Comparison of ENCODE assay signal across 17 cellular contexts in the genomic region with DNA sequence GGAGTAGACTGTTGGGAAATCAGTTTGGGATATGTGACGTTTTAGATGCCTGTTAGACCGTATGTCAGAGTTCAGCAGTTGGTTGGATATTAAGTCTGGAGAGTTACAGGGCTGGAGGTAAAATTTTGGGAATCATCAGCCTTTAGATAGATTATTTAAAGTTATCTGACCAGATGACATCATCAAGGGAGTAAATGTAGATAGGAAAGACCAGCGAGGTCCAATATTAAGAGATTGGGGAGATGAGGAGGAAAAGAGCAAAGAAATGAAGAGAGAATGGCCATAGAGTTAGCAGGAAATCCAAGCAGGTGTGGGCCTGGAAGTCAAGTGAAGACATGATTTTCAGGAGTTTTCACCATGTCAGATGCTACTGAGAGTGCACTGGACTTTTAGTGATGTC. TPM values are rescaled to one million over a fixed set of nuclear protein-coding genes. Genes with fewer than 3 reads are reported as not detected.
DNase-seq lines count a peak whose midpoint lies in the region; ATAC-seq, FAIRE-seq and TF ChIP-seq lines count a peak whose summit lies in the region.
"Had no signal": no experiment of that assay in that cellular context is flagged by ENCODE, and none has a peak within 500 bp of the region (broad histone marks: within the 10 kb centered on the region; RNA-seq: fewer than 3 reads in every experiment).

No MANE protein-coding gene starts in this region.

- H3K4me3 ChIP-seq in HepG2 (replicated peaks in 1 of 3; ENCODE audit: insufficient read depth in 1 of 3, low read depth in 2 of 3, low read length in 3 of 3) (no peak overlapping the region), right lobe of liver (no peak overlapping the region), OCI-LY7 (ENCODE audit: low read depth, low read length, poor library complexity, severe bottlenecking) (no peak overlapping the region), esophagus muscularis mucosa (no peak overlapping the region), mammary epithelial cell (replicated peaks in 1 of 3; ENCODE audit: insufficient read depth in 1 of 3, low read depth in 2 of 3, low read length in 3 of 3) (no peak overlapping the region)
- H3K4me3 ChIP-seq: HAP-1, MG63 had no signal

- H4K20me1 ChIP-seq in HepG2 (ENCODE audit: insufficient read depth, low read length) = no peaks in the 10 kb centered on the region
- peaks cover 7% of the 10 kb centered on the region; the same call in 1 of the 2 replicates for H4K20me1 ChIP-seq in OCI-LY7 (ENCODE audit: insufficient read depth, low read length)
- no peaks in the 10 kb centered on the region for H4K20me1 ChIP-seq in mammary epithelial cell (ENCODE audit: insufficient read depth, low read length)

- H3K9me2 ChIP-seq in OCI-LY7 (ENCODE audit: insufficient read depth, low read length) = no peaks in the 10 kb centered on the region

- no peak overlapping the region for H3K4me3 Mint-ChIP-seq in osteocyte (ENCODE audit: unreplicated experiment)

- peaks cover 0 to 14% of the 10 kb centered on the region in 2 experiments; a peak in 2 of 5 replicates for H3K36me3 ChIP-seq in HepG2 (replicated peaks in 1 of 2; ENCODE audit: control insufficient read depth in 1 of 2, insufficient read depth in 2 of 2, low read length in 2 of 2)
- H3K36me3 ChIP-seq in right lobe of liver = peaks cover 0 to 39% (median 7%) of the 10 kb centered on the region in 4 donors
- peaks cover 61% of the 10 kb centered on the region for H3K36me3 ChIP-seq in OCI-LY7 (ENCODE audit: insufficient read depth, low read length)
- H3K36me3 ChIP-seq in esophagus muscularis mucosa = peaks cover 20 to 55% (median 33%) of the 10 kb centered on the region in 4 donors
- H3K36me3 ChIP-seq in mammary epithelial cell (ENCODE audit: insufficient read depth, low read length) = peaks cover 26% of the 10 kb centered on the region

- H3K9me3 Mint-ChIP-seq in osteocyte (ENCODE audit: unreplicated experiment) = no peaks in the 10 kb centered on the region

- H3K27me3 ChIP-seq in HepG2 (ENCODE audit: control insufficient read depth in 1 of 2, insufficient read depth in 2 of 2, low read length in 2 of 2) (peaks cover 0 to 3% of the 10 kb centered on the region in 2 experiments; a peak in 1 of 5 replicates), right lobe of liver (no peaks in the 10 kb centered on the region), esophagus muscularis mucosa (no peaks in the 10 kb centered on the region), mammary epithelial cell (ENCODE audit: insufficient read depth, low read length) (no peaks in the 10 kb centered on the region)
- H3K27me3 ChIP-seq: MG63 had no signal

- H3K27ac ChIP-seq in HepG2 (ENCODE audit: extremely low read length, insufficient read depth, low read length) (no peak overlapping the region), right lobe of liver (no peak overlapping the region), OCI-LY7 (ENCODE audit: low read depth, low read length, poor library complexity, severe bottlenecking) (no peak overlapping the region), esophagus muscularis mucosa (replicated peaks in 1 of 4) (peak overlapping the region in 3 of 4 donors; percentile 26 to 30 (median 27)), mammary epithelial cell (ENCODE audit: insufficient read depth, low read depth, low read length) (no peak overlapping the region)

- no peak overlapping the region for H3K4me2 ChIP-seq in HepG2 (ENCODE audit: low read depth, low read length)
- H3K4me2 ChIP-seq in OCI-LY7 (ENCODE audit: low read length) = peak overlapping the region; percentile 2; the same call in 1 of the 2 replicates
- H3K4me2 ChIP-seq in mammary epithelial cell (ENCODE audit: insufficient read depth, low read depth, low read length) = no peak overlapping the region

- TF ChIP-seq CTCF in HepG2 (CRISPR knock-in tag; IDR thresholded peaks at IDR 0.05) (no peak), right lobe of liver (IDR thresholded peaks at IDR 0.05) (no peak), OCI-LY7 (conservative IDR thresholded peaks at IDR 0.05; ENCODE audit: low read length) (no peak), esophagus muscularis mucosa (IDR thresholded peaks at IDR 0.05) (no peak), osteocyte (IDR thresholded peaks at IDR 0.05) (no peak), mammary epithelial cell (conservative IDR thresholded peaks at IDR 0.05 in 1 of 2, IDR thresholded peaks at IDR 0.05 in 1 of 2; ENCODE audit: extremely low read depth in 1 of 2, insufficient read depth in 1 of 2, low read depth in 1 of 2, low read length in 2 of 2) (no peak)

- POLR2A ChIA-PET in HepG2 (lab: Yijun Ruan, JAX) (no interaction called here), OCI-LY7 (lab: Charles Lee) (no interaction called here)

- FAIRE-seq in HepG2 (lab: Jason Lieb, UNC) (no peak), HTR-8/SVneo (lab: Jason Lieb, UNC) (no peak)

- intact Hi-C loops in HepG2 (cut with micrococcal nuclease; ENCODE audit: unreplicated experiment) = no loop called here
- intact Hi-C loops in right lobe of liver (cut with DNase I) = no loop called here
- intact Hi-C loops in OCI-LY7 (cut with micrococcal nuclease; ENCODE audit: unreplicated experiment) = loop anchor here (10.0 kb wide), 2 partner anchors 196 to 504 kb away; partner anchors contain the start of gene GSK3B
- intact Hi-C loops in esophagus muscularis mucosa (cut with DNase I) = no loop called here
- intact Hi-C loops in mammary epithelial cell (cut with micrococcal nuclease) = no loop called here

- H3K36me3 Mint-ChIP-seq in osteocyte (ENCODE audit: unreplicated experiment) = peaks cover 30% of the 10 kb centered on the region

- DNase-seq in HepG2 (ENCODE audit: low spot score) (no peak), right lobe of liver (no peak), OCI-LY7 (ENCODE audit: low spot score) (no peak), esophagus muscularis mucosa (ENCODE audit: extremely low spot score) (no peak), HTR-8/SVneo (ENCODE audit: insufficient read length, low spot score) (no peak), osteocyte (ENCODE audit: extremely low spot score, unreplicated experiment) (no peak), HuH-7 (ENCODE audit: low spot score) (no peak), mammary epithelial cell (no peak)
- DNase-seq: AML-193, DMS153, KG1, MG63, NCI-H1092 treated with DMSO at 0.1 percent for 48 hours, NCI-H187, NCI-H69 had no signal

- peaks cover 27% of the 10 kb centered on the region for H3K79me2 ChIP-seq in HepG2 (ENCODE audit: insufficient read depth, low read length)
- H3K79me2 ChIP-seq in OCI-LY7 (ENCODE audit: insufficient read depth, low read depth, low read length) = peaks cover 37% of the 10 kb centered on the region
- peaks cover 36% of the 10 kb centered on the region for H3K79me2 ChIP-seq in mammary epithelial cell (ENCODE audit: insufficient read depth, low read length)

- BruUV-seq in HepG2 (replicated peaks; lab: Mats Ljungman, UMichigan) (no TSS peak), OCI-LY7 (replicated peaks; lab: Mats Ljungman, UMichigan) (no TSS peak), mammary epithelial cell (replicated peaks; lab: Mats Ljungman, UMichigan) (no TSS peak)

- WGBS in HepG2 (ENCODE audit: low lambda C conversion rate) = 75% methylated on average over 3 of the region's 3 CpGs
- WGBS in right lobe of liver (ENCODE audit: insufficient coverage, low coverage, low lambda C conversion rate, missing lambda C conversion rate) = 57% methylated on average over 3 of the region's 3 CpGs
- WGBS in esophagus muscularis mucosa = 82% methylated on average over 3 of the region's 3 CpGs
- whole genome bisulfite sequencing in mammary epithelial cell (ENCODE audit: low coverage, missing lambda C conversion rate) = 76% methylated on average over 3 of the region's 3 CpGs

- H3K9me3 ChIP-seq in HepG2 (ENCODE audit: low read length) (no peaks in the 10 kb centered on the region), right lobe of liver (no peaks in the 10 kb centered on the region), OCI-LY7 (ENCODE audit: low read length) (no peaks in the 10 kb centered on the region), esophagus muscularis mucosa (no peaks in the 10 kb centered on the region), mammary epithelial cell (replicated peaks; ENCODE audit: insufficient read depth, low read length) (no peaks in the 10 kb centered on the region)
- H3K9me3 ChIP-seq: HAP-1, MG63 had no signal

- dilution Hi-C loops in mammary epithelial cell (cut with HindIII; ENCODE audit: low sequenced_read_pairs) = no loop called here

- H3K4me1 Mint-ChIP-seq in osteocyte (ENCODE audit: unreplicated experiment) = peaks cover 4% of the 10 kb centered on the region

- CTCF ChIA-PET in HepG2 (lab: Yijun Ruan, JAX; ENCODE audit: low intra/inter-chr PET ratio, low total read pairs) (no interaction called here), OCI-LY7 (lab: Charles Lee; ENCODE audit: unreplicated experiment) (no interaction called here), mammary epithelial cell (lab: Charles Lee; ENCODE audit: low non-redundant PET) (no interaction called here)

- no peak overlapping the region for H3K27ac Mint-ChIP-seq in osteocyte (ENCODE audit: unreplicated experiment)

- TF ChIP-seq RAD21 in HepG2 (CRISPR knock-in tag; IDR thresholded peaks at IDR 0.05) = no peak

- no peak overlapping the region for H3K9ac ChIP-seq in HepG2 (ENCODE audit: insufficient read depth, low read depth, low read length)
- H3K9ac ChIP-seq in mammary epithelial cell (ENCODE audit: insufficient read depth, low read length) = no peak overlapping the region

- no peaks in the 10 kb centered on the region for H3K27me3 Mint-ChIP-seq in osteocyte (ENCODE audit: unreplicated experiment)

- H2AFZ ChIP-seq in HepG2 (ENCODE audit: low read length) = no peak overlapping the region
- no peak overlapping the region for H2AFZ ChIP-seq in OCI-LY7 (ENCODE audit: low read length)
- H2AFZ ChIP-seq in mammary epithelial cell (ENCODE audit: low read depth, low read length) = no peak overlapping the region

- in situ Hi-C loops in HepG2 (cut with HindIII; ENCODE audit: extremely low pct_ligation_motif_present, low pct_unique_long_range_greater_than_20kb) (no loop called here), mammary epithelial cell (cut with MboI; ENCODE audit: low sequenced_read_pairs in 2 of 2) (no loop called here)

- H3K4me1 ChIP-seq in HepG2 (ENCODE audit: insufficient read depth, low read length) = peaks cover 37% of the 10 kb centered on the region
- H3K4me1 ChIP-seq in right lobe of liver = peaks cover 0 to 24% (median 0%) of the 10 kb centered on the region in 4 donors
- H3K4me1 ChIP-seq in OCI-LY7 (ENCODE audit: insufficient read depth, low read length, poor library complexity, severe bottlenecking) = peaks cover 16% of the 10 kb centered on the region
- peaks cover 21 to 51% (median 49%) of the 10 kb centered on the region in 4 donors for H3K4me1 ChIP-seq in esophagus muscularis mucosa
- no peaks in the 10 kb centered on the region for H3K4me1 ChIP-seq in mammary epithelial cell (ENCODE audit: insufficient read depth, low read length)

- TF ChIP-seq EP300 in HepG2 (IDR thresholded peaks at IDR 0.05; ENCODE audit: low read depth in 2 of 2, low read length in 2 of 2) (no peak), HepG2 (CRISPR knock-in tag; IDR thresholded peaks at IDR 0.05; ENCODE audit: borderline replicate concordance) (no peak), esophagus muscularis mucosa (IDR thresholded peaks at IDR 0.05) (no peak)

- ATAC-seq in HepG2 (no peak), right lobe of liver (no peak)
- ATAC-seq: SK-N-SH treated with all-trans-retinoic acid at 6 μM for 48 hours had no signal

- TF ChIP-seq POLR2A in HepG2 (IDR thresholded peaks at IDR 0.05; ENCODE audit: insufficient read depth in 1 of 2, low read depth in 2 of 2, low read length in 2 of 2) = no peak
- no peak for TF ChIP-seq POLR2A in right lobe of liver (IDR thresholded peaks at IDR 0.05)
- TF ChIP-seq POLR2A in esophagus muscularis mucosa (IDR thresholded peaks at IDR 0.05; ENCODE audit: low read depth) = no peak

RNA-seq across cellular contexts. Expression of gene NDUFB4, which starts 3.1 kb away (rescaled TPM):
- total RNA-seq in HepG2 (2016; rRNA removed; fragmentation: Illumina TruSeq; extraction: Trizol) (115 and 117 TPM in 2 replicates), right lobe of liver (10 to 100 TPM; 69.3 to 98.9 (median 77.5) TPM), OCI-LY7 (2022) (145 and 149 TPM in 2 replicates), esophagus muscularis mucosa (100 to 1,000 TPM; 142 to 333 (median 256) TPM), osteocyte (109 and 116 TPM in 2 replicates), mammary epithelial cell (10 to 100 TPM; 31.5 to 99.0 TPM)
- 39.9 and 43.6 TPM in 2 replicates for total RNA-seq in HepG2 (2016; cell fraction: cytosol; rRNA removed; fragmentation: Illumina TruSeq; extraction: Trizol; ENCODE audit: low read depth)
- 110 and 124 TPM in 2 replicates for total RNA-seq in HepG2 (2016; cell fraction: insoluble cytoplasmic fraction; rRNA removed; fragmentation: Illumina TruSeq; extraction: Trizol)
- 33.6 and 35.8 TPM in 2 replicates for total RNA-seq in HepG2 (2016; cell fraction: membrane; rRNA removed; fragmentation: Illumina TruSeq; extraction: Trizol)
- total RNA-seq in HepG2 (2016; cell fraction: nucleus; rRNA removed; fragmentation: Illumina TruSeq; extraction: Trizol) = 55.5 and 56.1 TPM in 2 replicates
- polyA plus RNA-seq in HepG2 (2011; rRNA removed) (114 and 116 TPM in 2 replicates), mammary epithelial cell (193 TPM)
- polyA plus RNA-seq in HepG2 (2011; cell fraction: cytosol; rRNA removed) = 159 and 174 TPM in 2 replicates
- 62.2 and 63.2 TPM in 2 replicates for polyA plus RNA-seq in HepG2 (2011; cell fraction: nucleus; rRNA removed)
- 93.3 and 104 TPM in 2 replicates for polyA plus RNA-seq in HepG2 (2012)
- 81.3 and 104 TPM in 2 replicates for polyA plus RNA-seq in HepG2 (2016; cell fraction: cytosol; fragmentation: Illumina TruSeq; extraction: Trizol; ENCODE audit: low read depth)
- 235 and 273 TPM in 2 replicates for polyA plus RNA-seq in HepG2 (2016; cell fraction: insoluble cytoplasmic fraction; fragmentation: Illumina TruSeq; extraction: Trizol; ENCODE audit: low read depth)
- 63.4 and 67.0 TPM in 2 replicates for polyA plus RNA-seq in HepG2 (2016; cell fraction: membrane; fragmentation: Illumina TruSeq; extraction: Trizol; ENCODE audit: low read depth)
- polyA plus RNA-seq in HepG2 (2016; cell fraction: nucleus; fragmentation: Illumina TruSeq; extraction: Trizol; ENCODE audit: insufficient read depth, low read depth) = 131 and 145 TPM in 2 replicates
- 56.8 and 189 TPM in 2 replicates for polyA minus RNA-seq in HepG2 (2011; rRNA and poly(A)+ RNA removed; ENCODE audit: low replicate concordance)
- 65.4 and 78.7 TPM in 2 replicates for polyA minus RNA-seq in HepG2 (2011; cell fraction: cytosol; rRNA and poly(A)+ RNA removed)
- polyA minus RNA-seq in HepG2 (2011; cell fraction: nucleus; rRNA and poly(A)+ RNA removed) = 34.8 and 40.0 TPM in 2 replicates
- total RNA-seq in OCI-LY7 (2014; rRNA removed; shearing (Covaris generic)) = 77.3 and 130 TPM in 2 replicates
- polyA minus RNA-seq in mammary epithelial cell = 111 TPM

Comparison
In these comparisons a context has a peak if more than half of its experiments do, and no peak if none do; other contexts are left out.
1. H3K27ac ChIP-seq: peak in esophagus muscularis mucosa (3 of 4); none in HepG2 (single experiment), right lobe of liver (0 of 3), OCI-LY7 (single experiment) and mammary epithelial cell (single experiment).